In the genomic region with DNA sequence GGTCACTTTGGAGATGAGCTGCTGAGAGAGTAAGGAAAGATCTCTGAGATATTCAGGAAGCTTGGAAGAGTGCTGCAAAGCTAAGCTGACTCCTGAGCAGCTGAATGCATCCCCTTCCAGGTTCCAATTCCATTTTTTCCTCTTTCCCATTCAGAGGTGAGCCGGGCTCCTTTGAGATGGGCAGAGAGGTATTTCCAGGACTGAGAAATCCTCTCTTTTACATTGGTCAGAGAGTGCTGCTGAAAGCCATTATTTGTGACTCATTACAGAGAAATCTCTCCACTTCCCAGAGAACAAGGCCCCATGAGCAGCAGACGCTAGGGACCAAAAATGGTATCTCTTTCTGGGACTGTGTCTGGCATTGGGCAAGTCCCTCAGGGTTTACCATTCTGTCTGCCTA, we compare ENCODE assay signal across 12 cellular contexts. TPM values are rescaled to one million over a fixed set of nuclear protein-coding genes. Genes with fewer than 3 reads are reported as not detected.
DNase-seq lines count a peak whose midpoint lies in the region; ATAC-seq, FAIRE-seq and TF ChIP-seq lines count a peak whose summit lies in the region.
"Had no signal": no experiment of that assay in that cellular context is flagged by ENCODE, and none has a peak within 500 bp of the region (broad histone marks: within the 10 kb centered on the region; RNA-seq: fewer than 3 reads in every experiment).

No MANE protein-coding gene starts in this region.

- H3K27ac ChIP-seq in HepG2 (ENCODE audit: extremely low read length, insufficient read depth, low read length) (no peak overlapping the region), right lobe of liver (no peak overlapping the region), RWPE2 (ENCODE audit: poor library complexity, severe bottlenecking) (no peak overlapping the region)
- H3K27ac ChIP-seq: tibial artery had no signal

- no peaks in the 10 kb centered on the region for H3K79me2 ChIP-seq in HepG2 (ENCODE audit: insufficient read depth, low read length)

- no peak overlapping the region for H3K27ac Mint-ChIP-seq in stimulated activated effector memory CD8-positive, alpha-beta T cell treated with anti-CD3 and anti-CD28 coated beads, Interleukin-12 subunit alpha, Interleukin-12 subunit beta, amount 100 ng/mL, for 72 hours
- H3K27ac Mint-ChIP-seq: naive thymus-derived CD8-positive, alpha-beta T cell had no signal

- no peak for FAIRE-seq in HepG2 (lab: Jason Lieb, UNC)

- no peak overlapping the region for H3K4me2 ChIP-seq in HepG2 (ENCODE audit: low read depth, low read length)

- no TSS peak for BruUV-seq in HepG2 (replicated peaks; lab: Mats Ljungman, UMichigan)

- H3K4me3 ChIP-seq in HepG2 (replicated peaks in 1 of 3; ENCODE audit: insufficient read depth in 1 of 3, low read depth in 2 of 3, low read length in 3 of 3) = no peak overlapping the region
- H3K4me3 ChIP-seq in right lobe of liver = no peak overlapping the region
- no peak overlapping the region for H3K4me3 ChIP-seq in RWPE2 (ENCODE audit: severe bottlenecking)
- H3K4me3 ChIP-seq: tibial artery had no signal

- no peak for DNase-seq in HepG2 (ENCODE audit: low spot score)
- no peak for DNase-seq in right lobe of liver
- DNase-seq in RWPE2 (ENCODE audit: low spot score) = no peak
- peak; percentile 82 for DNase-seq in iPS DF 19.7 (ENCODE audit: low read depth, low spot score)
- no peak for DNase-seq in stimulated activated effector memory CD8-positive, alpha-beta T cell treated with anti-CD3 and anti-CD28 coated beads, Interleukin-12 subunit alpha, Interleukin-12 subunit beta, amount 100 ng/mL, for 72 hours (ENCODE audit: low spot score in 2 of 2)
- no peak for DNase-seq in GM19238 (ENCODE audit: insufficient read length, low spot score)
- no peak for DNase-seq in mesenteric fat pad (ENCODE audit: low spot score)
- DNase-seq: activated gamma-delta T cell; DND-41; naive thymus-derived CD8-positive, alpha-beta T cell; tibial artery had no signal

- H3K9ac ChIP-seq in HepG2 (ENCODE audit: insufficient read depth, low read depth, low read length) = no peak overlapping the region

- H3K27me3 ChIP-seq in HepG2 (ENCODE audit: control insufficient read depth in 1 of 2, insufficient read depth in 2 of 2, low read length in 2 of 2) (peaks cover 2 to 36% of the 10 kb centered on the region in 2 experiments), right lobe of liver (peaks cover 6 to 36% of the 10 kb centered on the region in 2 donors), RWPE2 (ENCODE audit: insufficient read depth, poor library complexity, severe bottlenecking) (peaks cover 75% of the 10 kb centered on the region)

- H4K20me1 ChIP-seq in HepG2 (ENCODE audit: insufficient read depth, low read length) = no peaks in the 10 kb centered on the region

- TF ChIP-seq CTCF in HepG2 (CRISPR knock-in tag; IDR thresholded peaks at IDR 0.05) (no peak), right lobe of liver (IDR thresholded peaks at IDR 0.05) (no peak), RWPE2 (IDR thresholded peaks at IDR 0.05; ENCODE audit: poor library complexity, severe bottlenecking) (no peak)

- H3K9me3 ChIP-seq in HepG2 (ENCODE audit: low read length) (no peaks in the 10 kb centered on the region), right lobe of liver (no peaks in the 10 kb centered on the region), RWPE2 (ENCODE audit: severe bottlenecking) (no peaks in the 10 kb centered on the region)
- H3K9me3 ChIP-seq: tibial artery had no signal

- no peaks in the 10 kb centered on the region for H3K4me1 Mint-ChIP-seq in stimulated activated effector memory CD8-positive, alpha-beta T cell treated with anti-CD3 and anti-CD28 coated beads, Interleukin-12 subunit alpha, Interleukin-12 subunit beta, amount 100 ng/mL, for 72 hours

- POLR2A ChIA-PET in HepG2 (lab: Yijun Ruan, JAX) = no interaction called here

- TF ChIP-seq EP300 in HepG2 (IDR thresholded peaks at IDR 0.05; ENCODE audit: low read depth in 2 of 2, low read length in 2 of 2) (no peak), HepG2 (CRISPR knock-in tag; IDR thresholded peaks at IDR 0.05; ENCODE audit: borderline replicate concordance) (no peak)

- no peak overlapping the region for H2AFZ ChIP-seq in HepG2 (ENCODE audit: low read length)

- in situ Hi-C loops in HepG2 (cut with HindIII; ENCODE audit: extremely low pct_ligation_motif_present, low pct_unique_long_range_greater_than_20kb) = loop anchor here (25.0 kb wide), 1 partner anchor 556 kb away; no protein-coding TSS in a partner anchor

- TF ChIP-seq POLR2A in HepG2 (IDR thresholded peaks at IDR 0.05; ENCODE audit: insufficient read depth in 1 of 2, low read depth in 2 of 2, low read length in 2 of 2) = no peak
- no peak for TF ChIP-seq POLR2A in right lobe of liver (IDR thresholded peaks at IDR 0.05)

- H3K4me1 ChIP-seq in HepG2 (ENCODE audit: insufficient read depth, low read length) (peaks cover 7% of the 10 kb centered on the region; the same call in 1 of the 2 replicates), right lobe of liver (peaks cover 0 to 11% (median 4%) of the 10 kb centered on the region in 4 donors), RWPE2 (ENCODE audit: insufficient read depth, poor library complexity, severe bottlenecking) (no peaks in the 10 kb centered on the region)

- H3K4me3 Mint-ChIP-seq in stimulated activated effector memory CD8-positive, alpha-beta T cell treated with anti-CD3 and anti-CD28 coated beads, Interleukin-12 subunit alpha, Interleukin-12 subunit beta, amount 100 ng/mL, for 72 hours = no peak overlapping the region
- H3K4me3 Mint-ChIP-seq: naive thymus-derived CD8-positive, alpha-beta T cell had no signal

- intact Hi-C loops in HepG2 (cut with micrococcal nuclease; ENCODE audit: unreplicated experiment) (loop anchor here (2.0 kb wide), 1 partner anchor 18 kb away; no protein-coding TSS in a partner anchor), right lobe of liver (cut with DNase I) (no loop called here)

- CTCF ChIA-PET in HepG2 (lab: Yijun Ruan, JAX; ENCODE audit: low intra/inter-chr PET ratio, low total read pairs) = no interaction called here

- H3K9me3 Mint-ChIP-seq in stimulated activated effector memory CD8-positive, alpha-beta T cell treated with anti-CD3 and anti-CD28 coated beads, Interleukin-12 subunit alpha, Interleukin-12 subunit beta, amount 100 ng/mL, for 72 hours = no peaks in the 10 kb centered on the region

- no peak for ATAC-seq in HepG2
- ATAC-seq in right lobe of liver = no peak
- peak; percentile 47 for ATAC-seq in RWPE2 (ENCODE audit: low read depth)
- ATAC-seq in GM18907 (IDR thresholded peaks at IDR 0.05; ENCODE audit: unreplicated experiment) = no peak
- ATAC-seq in stimulated activated effector memory CD8-positive, alpha-beta T cell treated with anti-CD3 and anti-CD28 coated beads, Interleukin-12 subunit alpha, Interleukin-12 subunit beta, amount 100 ng/mL, for 72 hours = no peak
- ATAC-seq: naive thymus-derived CD8-positive, alpha-beta T cell had no signal

- H3K36me3 Mint-ChIP-seq in stimulated activated effector memory CD8-positive, alpha-beta T cell treated with anti-CD3 and anti-CD28 coated beads, Interleukin-12 subunit alpha, Interleukin-12 subunit beta, amount 100 ng/mL, for 72 hours = no peaks in the 10 kb centered on the region

- WGBS in HepG2 (ENCODE audit: low lambda C conversion rate) = 0% methylated on average over 2 of the region's 2 CpGs
- WGBS in right lobe of liver (ENCODE audit: insufficient coverage, low coverage, low lambda C conversion rate, missing lambda C conversion rate) = 40% methylated on average over 2 of the region's 2 CpGs

- H3K36me3 ChIP-seq in HepG2 (replicated peaks in 1 of 2; ENCODE audit: control insufficient read depth in 1 of 2, insufficient read depth in 2 of 2, low read length in 2 of 2) (no peaks in the 10 kb centered on the region), right lobe of liver (no peaks in the 10 kb centered on the region), RWPE2 (ENCODE audit: low read depth) (no peaks in the 10 kb centered on the region)
- H3K36me3 ChIP-seq: tibial artery had no signal

- no peak for TF ChIP-seq RAD21 in HepG2 (CRISPR knock-in tag; IDR thresholded peaks at IDR 0.05)

RNA-seq across cellular contexts. Expression of gene MCTP1, which starts 3.7 kb away (rescaled TPM):
- 0.15 TPM in 1 of 2 replicates, not detected in the other for total RNA-seq in HepG2 (2016; rRNA removed; fragmentation: Illumina TruSeq; extraction: Trizol)
- total RNA-seq in HepG2 (2016; cell fraction: cytosol; rRNA removed; fragmentation: Illumina TruSeq; extraction: Trizol; ENCODE audit: low read depth) = not detected in 2 replicates
- 0.11 and 0.18 TPM in 2 replicates for total RNA-seq in HepG2 (2016; cell fraction: insoluble cytoplasmic fraction; rRNA removed; fragmentation: Illumina TruSeq; extraction: Trizol)
- total RNA-seq in HepG2 (2016; cell fraction: membrane; rRNA removed; fragmentation: Illumina TruSeq; extraction: Trizol) = 0.17 TPM in 1 of 2 replicates, not detected in the other
- total RNA-seq in HepG2 (2016; cell fraction: nucleus; rRNA removed; fragmentation: Illumina TruSeq; extraction: Trizol) = 0.53 TPM in 1 of 2 replicates, not detected in the other
- 0.21 and 0.48 TPM in 2 replicates for polyA plus RNA-seq in HepG2 (2011; rRNA removed)
- 0.14 and 0.15 TPM in 2 replicates for polyA plus RNA-seq in HepG2 (2011; cell fraction: cytosol; rRNA removed)
- polyA plus RNA-seq in HepG2 (2011; cell fraction: nucleus; rRNA removed) = 0.23 and 0.27 TPM in 2 replicates
- polyA plus RNA-seq in HepG2 (2012) = 0.13 and 0.25 TPM in 2 replicates
- not detected in 2 replicates for polyA plus RNA-seq in HepG2 (2016; cell fraction: cytosol; fragmentation: Illumina TruSeq; extraction: Trizol; ENCODE audit: low read depth)
- not detected in 2 replicates for polyA plus RNA-seq in HepG2 (2016; cell fraction: insoluble cytoplasmic fraction; fragmentation: Illumina TruSeq; extraction: Trizol; ENCODE audit: low read depth)
- polyA plus RNA-seq in HepG2 (2016; cell fraction: membrane; fragmentation: Illumina TruSeq; extraction: Trizol; ENCODE audit: low read depth) = not detected in 2 replicates
- polyA plus RNA-seq in HepG2 (2016; cell fraction: nucleus; fragmentation: Illumina TruSeq; extraction: Trizol; ENCODE audit: insufficient read depth, low read depth) = not detected in 2 replicates
- 9.7 TPM in 1 of 2 replicates, not detected in the other for polyA minus RNA-seq in HepG2 (2011; rRNA and poly(A)+ RNA removed; ENCODE audit: low replicate concordance)
- not detected in 2 replicates for polyA minus RNA-seq in HepG2 (2011; cell fraction: cytosol; rRNA and poly(A)+ RNA removed)
- 2.1 and 2.4 TPM in 2 replicates for polyA minus RNA-seq in HepG2 (2011; cell fraction: nucleus; rRNA and poly(A)+ RNA removed)
- total RNA-seq in right lobe of liver = 1 to 10 TPM; 1.2 to 5.9 (median 3.5) TPM
- total RNA-seq in mesenteric fat pad = 37.5 TPM
